In genomic region chr6:154529957-154530356, GRCh38 we compare ENCODE assay signal across 35 cellular contexts.
"Had no signal": no experiment of that assay in that cellular context is flagged by ENCODE, and none has a peak within 500 bp of the region (broad histone marks: within the 10 kb centered on the region; RNA-seq: fewer than 3 reads in every experiment).

No MANE protein-coding gene starts in this region.

- H3K9me3 ChIP-seq: MG63 had no signal

- H3K27ac ChIP-seq: KMS-11 had no signal

- H3K36me3 ChIP-seq: MG63 had no signal

- DNase-seq: Karpas-422, Kasumi-1, MG63, MM.1S, MV-4-11, NCI-H1048, NCI-H1092, NCI-H1092 treated with DMSO at 0.1 percent for 48 hours, NCI-H1105, NCI-H1105 treated with DMSO at 0.1 percent for 48 hours, NCI-H1417, NCI-H1417 treated with DMSO at 0.1 percent for 48 hours, NCI-H1436, NCI-H1436 treated with DMSO at 0.1 percent for 48 hours, NCI-H146, NCI-H1694, NCI-H1694 treated with DMSO at 0.1 percent for 48 hours, NCI-H187, NCI-H187 treated with DMSO at 0.1 percent for 48 hours, NCI-H1930, NCI-H2029, NCI-H2029 treated with DMSO at 0.1 percent for 48 hours, NCI-H2081, NCI-H2081 treated with DMSO at 0.1 percent for 48 hours, NCI-H2107, NCI-H2171, NCI-H2171 treated with DMSO at 0.1 percent for 48 hours, NCI-H2227 treated with DMSO at 0.1 percent for 48 hours, NCI-H226, NCI-H345, NCI-H446, NCI-H446 treated with DMSO at 0.1 percent for 48 hours, NCI-H510A, NCI-H510A treated with DMSO at 0.1 percent for 48 hours had no signal

- H3K4me2 ChIP-seq: KMS-11 had no signal

- H3K9ac ChIP-seq: KMS-11 had no signal

- H3K27me3 ChIP-seq: MG63 had no signal

- H3K4me3 ChIP-seq: MG63 had no signal
